8 cellular contexts compared by ENCODE assay signal in the genomic region with DNA sequence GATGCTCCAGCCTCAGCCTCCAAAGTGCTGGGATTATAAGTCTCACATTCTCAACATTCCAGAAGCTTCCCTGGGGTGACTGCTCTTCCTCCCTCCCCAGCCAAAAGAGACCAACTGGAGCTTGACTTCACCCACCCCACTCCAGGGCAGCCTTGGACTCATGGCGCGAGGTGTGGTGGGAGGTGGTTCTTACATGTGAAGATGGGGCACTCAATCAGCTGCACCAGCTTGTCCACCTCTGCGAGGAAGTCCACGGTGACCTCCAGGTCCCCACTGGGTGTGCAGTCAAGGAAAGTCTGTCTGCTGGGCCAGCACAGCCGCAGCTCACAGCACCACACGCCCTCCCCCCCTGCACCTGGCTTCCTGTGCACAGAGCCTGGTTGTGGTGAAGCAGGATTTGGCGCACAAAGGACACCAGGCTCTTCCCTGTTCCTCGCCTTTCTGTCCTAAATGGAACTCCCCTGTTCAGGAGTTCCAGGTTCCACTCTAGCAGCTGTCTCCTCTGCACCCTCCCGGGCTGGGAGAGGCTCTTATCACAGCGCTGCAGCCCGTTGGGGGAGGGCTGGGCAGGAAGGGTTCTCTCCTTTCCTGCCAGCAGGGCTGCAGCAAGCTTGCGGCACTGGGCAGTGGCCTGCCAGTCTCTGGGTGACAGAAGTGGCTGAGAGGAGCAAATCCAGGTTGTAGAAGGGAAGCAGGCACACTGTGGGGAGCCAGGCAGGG. TPM values are rescaled to one million over a fixed set of nuclear protein-coding genes. Genes with fewer than 3 reads are reported as not detected.
DNase-seq lines count a peak whose midpoint lies in the region; ATAC-seq and TF ChIP-seq lines count a peak whose summit lies in the region.

No MANE protein-coding gene starts in this region.

- no peaks in the 10 kb centered on the region for H3K27me3 Mint-ChIP-seq in endodermal cell (ENCODE audit: insufficient read depth)

- no peak overlapping the region for H3K4me3 Mint-ChIP-seq in endodermal cell

- TF ChIP-seq CTCF in endodermal cell (conservative IDR thresholded peaks at IDR 0.05) (peak; percentile 26), GM20000 (IDR thresholded peaks at IDR 0.05; ENCODE audit: extremely low read depth, missing control alignments) (no peak), GM13976 (IDR thresholded peaks at IDR 0.05; ENCODE audit: borderline replicate concordance, control extremely low read depth, extremely low read depth, insufficient read depth, missing control alignments) (no peak)

- no peak overlapping the region for H3K4me2 ChIP-seq in trophoblast cell (ENCODE audit: low read length)

- no peak overlapping the region for H4K8ac ChIP-seq in trophoblast cell (ENCODE audit: low read depth, low read length)

- H3K9me3 Mint-ChIP-seq in endodermal cell: no peaks in the 10 kb centered on the region

- H4K91ac ChIP-seq in trophoblast cell (ENCODE audit: low read depth, low read length): peak overlapping the region; percentile 13

- H3K27ac ChIP-seq in endodermal cell (ENCODE audit: low read depth, low read length) (no peak overlapping the region), trophoblast cell (ENCODE audit: low read depth, low read length) (peak overlapping the region; percentile 6), aorta (ENCODE audit: low read depth in 1 of 2, low read length in 2 of 2) (peak overlapping the region in 1 of 2 donors; percentile 30)

- peak; percentile 58 for DNase-seq in GF-D8 (lab: John Stamatoyannopoulos, UW)
- peak; percentile 64 for DNase-seq in NCI-H2196 (lab: John Stamatoyannopoulos, UW; ENCODE audit: unreplicated experiment)
- peak; percentile 75 for DNase-seq in endodermal cell
- DNase-seq in trophoblast cell: peak in 1 of 2 donors; percentile 39
- DNase-seq in GM20000 (ENCODE audit: low spot score): no peak
- DNase-seq in aorta: no peak
- no peak for DNase-seq in GM13976 (ENCODE audit: low spot score)

- peaks cover 57% of the 10 kb centered on the region for H3K79me1 ChIP-seq in trophoblast cell (ENCODE audit: low read length)

- H3K9ac ChIP-seq in endodermal cell (ENCODE audit: extremely low read depth, low read length, poor library complexity, severe bottlenecking) (no peak overlapping the region), trophoblast cell (ENCODE audit: low read length) (no peak overlapping the region)

- peak overlapping the region; percentile 71 for H2AK5ac ChIP-seq in trophoblast cell (ENCODE audit: low read length)

- H3K14ac ChIP-seq in trophoblast cell (ENCODE audit: low read length): peak overlapping the region; percentile 45

- intact Hi-C loops in aorta (cut with DNase I): no loop called here

- H3K36me3 ChIP-seq in endodermal cell (ENCODE audit: control insufficient read depth, insufficient read depth, low read length): peaks cover 3% of the 10 kb centered on the region
- H3K36me3 ChIP-seq in trophoblast cell (ENCODE audit: control insufficient read depth in 1 of 2, insufficient read depth in 2 of 2, low read length in 2 of 2): peaks cover 8% of the 10 kb centered on the region in 2 experiments
- H3K36me3 ChIP-seq in aorta (ENCODE audit: control insufficient read depth in 1 of 2, insufficient read depth in 2 of 2, low read length in 1 of 2): no peaks in the 10 kb centered on the region

- H3K23ac ChIP-seq in trophoblast cell (ENCODE audit: low read length): no peak overlapping the region

- peak overlapping the region; percentile 74 for H3K27ac Mint-ChIP-seq in endodermal cell

- peaks cover 3% of the 10 kb centered on the region for H3K79me2 ChIP-seq in trophoblast cell (ENCODE audit: control insufficient read depth, insufficient read depth, low read length, poor library complexity)

- peak overlapping the region; percentile 52 for H2BK12ac ChIP-seq in trophoblast cell (ENCODE audit: low read length)

- H4K12ac ChIP-seq in trophoblast cell (ENCODE audit: low read depth, low read length): no peak overlapping the region

- ATAC-seq in GM18505 (IDR thresholded peaks at IDR 0.05; ENCODE audit: unreplicated experiment): no peak
- no peak for ATAC-seq in aorta (ENCODE audit: low FRiP score)

- H2BK120ac ChIP-seq in trophoblast cell (ENCODE audit: insufficient read depth, low read length, poor library complexity): peak overlapping the region; percentile 24

- peaks cover 10% of the 10 kb centered on the region for H3K36me3 Mint-ChIP-seq in endodermal cell (ENCODE audit: low read depth)

- no peak for TF ChIP-seq POLR2A in GM18505 (IDR thresholded peaks at IDR 0.05; ENCODE audit: borderline replicate concordance, extremely low read depth, insufficient read depth, insufficient read length)

- H3K9me3 ChIP-seq in endodermal cell (ENCODE audit: control insufficient read depth, low read length) (no peaks in the 10 kb centered on the region), trophoblast cell (ENCODE audit: insufficient read depth, low read depth, low read length) (no peaks in the 10 kb centered on the region), aorta (ENCODE audit: control insufficient read depth, low read length) (no peaks in the 10 kb centered on the region)

- no peak overlapping the region for H2BK5ac ChIP-seq in trophoblast cell (ENCODE audit: low read depth, low read length, poor library complexity)

- no peak overlapping the region for H2AFZ ChIP-seq in trophoblast cell (ENCODE audit: insufficient read depth, low read length, poor library complexity)

- peaks cover 14% of the 10 kb centered on the region for H3K4me1 Mint-ChIP-seq in endodermal cell

- no peak overlapping the region for H3K4ac ChIP-seq in trophoblast cell (ENCODE audit: low read depth, low read length)

- 87 to 88% methylated on average over 7 to 12 of the region's 12 CpGs for WGBS in endodermal cell (ENCODE audit: insufficient coverage in 1 of 2, insufficient read length in 1 of 2), 2 experiments
- no CpG with 5 or more reads among the region's 12 CpGs for WGBS in trophoblast cell (ENCODE audit: extremely low coverage, insufficient coverage, insufficient read length)
- 55 to 57% methylated on average over 11 to 12 of the region's 12 CpGs for WGBS in aorta, 2 donors

- peak overlapping the region; percentile 43 for H3K18ac ChIP-seq in trophoblast cell (ENCODE audit: low read length)

- H3K4me1 ChIP-seq in endodermal cell (ENCODE audit: control insufficient read depth, insufficient read depth, low read length): peaks cover 10% of the 10 kb centered on the region
- peaks cover 67 to 71% of the 10 kb centered on the region in 2 experiments for H3K4me1 ChIP-seq in trophoblast cell (ENCODE audit: control insufficient read depth in 1 of 2, insufficient read depth in 2 of 2, low read length in 2 of 2)
- H3K4me1 ChIP-seq in aorta (ENCODE audit: control insufficient read depth in 1 of 2, insufficient read depth in 2 of 2, low read length in 2 of 2): peaks cover 0 to 2% of the 10 kb centered on the region in 2 donors

- in situ Hi-C loops in GM13976 (cut with MboI; ENCODE audit: low sequenced_read_pairs, unreplicated experiment): no loop called here

- H3K4me3 ChIP-seq in endodermal cell (ENCODE audit: low read length): no peak overlapping the region
- no peak overlapping the region for H3K4me3 ChIP-seq in trophoblast cell (ENCODE audit: low read depth, low read length)
- H3K4me3 ChIP-seq in aorta (ENCODE audit: low read length in 2 of 2): no peak overlapping the region

- no peaks in the 10 kb centered on the region for H3K27me3 ChIP-seq in endodermal cell (ENCODE audit: control insufficient read depth, insufficient read depth, low read length, poor library complexity, severe bottlenecking)
- no peaks in the 10 kb centered on the region for H3K27me3 ChIP-seq in trophoblast cell (ENCODE audit: insufficient read depth, low read length)
- H3K27me3 ChIP-seq in aorta (ENCODE audit: control insufficient read depth in 1 of 2, insufficient read depth in 2 of 2, low read length in 1 of 2): no peaks in the 10 kb centered on the region

RNA-seq across cellular contexts. Expression of a gene that starts 9.7 kb away (rescaled TPM):
- total RNA-seq in endodermal cell (10 to 100 TPM; 23.4 to 24.0 TPM), aorta (10 to 100 TPM; 65.7 to 87.4 TPM)
- polyA plus RNA-seq in endodermal cell (2013, experiment 1 of 2): 86.6 TPM
- polyA plus RNA-seq in endodermal cell (2013, experiment 2 of 2): 67.0 TPM
- polyA plus RNA-seq in trophoblast cell (2013): 164 and 171 TPM in 2 replicates
- 10 to 100 TPM; 22.0 to 33.4 TPM for polyA plus RNA-seq in aorta

RNA-seq across cellular contexts. Expression of a gene that starts 49.2 kb away (rescaled TPM):
- total RNA-seq in endodermal cell (1 to 10 TPM; 3.0 to 5.6 TPM), aorta (10 to 100 TPM; 14.2 to 21.9 TPM)
- polyA plus RNA-seq in endodermal cell (2013, experiment 1 of 2): 1.3 TPM
- polyA plus RNA-seq in endodermal cell (2013, experiment 2 of 2): 0.21 TPM
- 0.15 and 0.18 TPM in 2 replicates for polyA plus RNA-seq in trophoblast cell (2013)
- 10 to 100 TPM; 19.4 to 98.6 TPM for polyA plus RNA-seq in aorta

Comparison
In these comparisons a context has a peak if more than half of its experiments do, and no peak if none do; other contexts are left out.
1. DNase-seq: peak in GF-D8 (single experiment), NCI-H2196 (single experiment) and endodermal cell (single experiment); none in GM20000 (single experiment), aorta (0 of 2) and GM13976 (single experiment).